Comparison of ENCODE assay signal across 14 cellular contexts in the genomic region with DNA sequence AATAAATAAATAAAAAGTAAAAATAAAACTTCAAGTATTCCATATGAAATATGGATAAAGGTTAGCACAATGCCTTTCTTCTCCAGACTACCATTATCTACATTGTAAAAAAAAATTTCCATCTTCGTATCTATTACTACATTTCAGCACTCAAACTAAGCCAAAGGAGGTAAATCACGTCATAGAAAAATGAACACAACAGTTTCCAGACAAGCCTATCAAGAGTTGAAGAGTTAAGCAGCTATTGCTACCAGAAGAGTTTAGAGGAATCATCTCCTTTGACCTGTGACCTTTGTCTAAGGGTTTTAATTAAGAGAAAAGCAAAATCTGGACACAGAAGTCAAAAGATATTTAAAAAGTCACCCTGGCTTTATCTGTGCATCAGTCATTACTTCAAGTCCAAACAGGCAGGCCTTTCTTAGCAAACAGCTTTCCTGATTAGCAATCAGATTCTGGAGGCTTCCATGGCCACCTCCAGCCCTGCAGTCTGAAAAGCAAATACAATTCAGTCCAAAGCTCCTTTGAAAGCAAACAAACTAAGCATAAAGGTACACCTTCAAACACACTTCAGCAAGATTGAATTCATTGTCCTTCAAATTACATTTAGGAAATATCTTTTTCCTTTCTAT.
DNase-seq lines count a peak whose midpoint lies in the region; FAIRE-seq and TF ChIP-seq lines count a peak whose summit lies in the region.
"Had no signal": no experiment of that assay in that cellular context is flagged by ENCODE, and none has a peak within 500 bp of the region (broad histone marks: within the 10 kb centered on the region; RNA-seq: fewer than 3 reads in every experiment).

No MANE protein-coding gene starts in this region.

- no peak for FAIRE-seq in small intestine (lab: Jason Lieb, UNC)

- in situ Hi-C loops in GM23248 (cut with MboI) (no loop called here), G401 (cut with HindIII; ENCODE audit: low sequenced_read_pairs) (no loop called here)

- H3F3A ChIP-seq in GM23248 (ENCODE audit: insufficient read depth) = peaks cover 7% of the 10 kb centered on the region; the same call in 1 of the 2 replicates

- WGBS in GM23248 (ENCODE audit: low coverage in 1 of 2, low lambda C conversion rate in 2 of 2, missing lambda C conversion rate in 2 of 2), 2 experiments = 99 to 100% methylated on average over 2 of the region's 2 CpGs
- WGBS in small intestine, 3 donors = 17 to 61% (median 31%) methylated on average over 2 of the region's 2 CpGs

- H4K20me1 ChIP-seq in GM23248 (ENCODE audit: insufficient read depth) = no peaks in the 10 kb centered on the region

- TF ChIP-seq CTCF in epithelial cell of esophagus (IDR thresholded peaks at IDR 0.05; ENCODE audit: insufficient read depth, low read depth, low read length, missing control alignments) = no peak

- H3K9me3 ChIP-seq in GM23248 (ENCODE audit: low read depth) (no peaks in the 10 kb centered on the region), small intestine (ENCODE audit: control insufficient read depth, low read depth) (no peaks in the 10 kb centered on the region)
- H3K9me3 ChIP-seq: HAP-1 had no signal

- no peak overlapping the region for H2AFZ ChIP-seq in GM23248

- H3K27me3 ChIP-seq in GM23248 (replicated peaks; ENCODE audit: insufficient read depth) = no peaks in the 10 kb centered on the region
- no peaks in the 10 kb centered on the region for H3K27me3 ChIP-seq in small intestine (ENCODE audit: control insufficient read depth in 2 of 2, insufficient read depth in 2 of 2, low read length in 2 of 2)

- H3K79me2 ChIP-seq in GM23248 (ENCODE audit: insufficient read depth) = peaks cover 96% of the 10 kb centered on the region

- H3K4me3 ChIP-seq in GM23248 (no peak overlapping the region), epithelial cell of esophagus (ENCODE audit: low read length) (no peak overlapping the region), small intestine (ENCODE audit: low read depth in 1 of 2, low read length in 2 of 2) (no peak overlapping the region)
- H3K4me3 ChIP-seq: HAP-1 had no signal

- no peaks in the 10 kb centered on the region for H3K9me2 ChIP-seq in GM23248 (ENCODE audit: insufficient read depth)

- H3K27ac ChIP-seq in GM23248 = no peak overlapping the region
- no peak overlapping the region for H3K27ac ChIP-seq in small intestine (ENCODE audit: low read depth in 1 of 2, low read length in 1 of 2)
- H3K27ac ChIP-seq: C4-2B had no signal

- peak overlapping the region; percentile 3 for H3K4me2 ChIP-seq in GM23248 (ENCODE audit: unreplicated experiment)

- no peak for DNase-seq in GM23248
- DNase-seq in NCI-H69 (lab: John Stamatoyannopoulos, UW) = peak; percentile 62
- peak; percentile 79 for DNase-seq in epithelial cell of esophagus (ENCODE audit: low read depth)
- peak; percentile 68 for DNase-seq in small intestine
- DNase-seq in HCEC 1CT = no peak
- DNase-seq in G401 (ENCODE audit: low spot score) = no peak
- no peak for DNase-seq in middle frontal gyrus (ENCODE audit: extremely low spot score, low spot score)
- DNase-seq: activated CD4-positive, alpha-beta T cell treated with anti-CD3 and anti-CD28 coated beads, Interleukin-2, amount 10 ng/mL, durations not matched to agents 24 days and 14 days; activated T-cell treated with anti-CD3 and anti-CD28 coated beads, Interleukin-2, amount 50 U/mL, for 24 hours; immature natural killer cell; NCI-H446 treated with DMSO at 0.1 percent for 48 hours; stimulated activated CD4-positive, alpha-beta T cell treated with anti-CD3 and anti-CD28 coated beads, Interleukin-2, amount 100 ng/mL, for 24 hours had no signal

- H3K4me1 ChIP-seq in GM23248 (ENCODE audit: insufficient read depth) = peaks cover 22% of the 10 kb centered on the region
- H3K4me1 ChIP-seq in small intestine (ENCODE audit: control insufficient read depth in 2 of 2, insufficient read depth in 1 of 2, low read depth in 1 of 2, low read length in 1 of 2) = peaks cover 0 to 5% of the 10 kb centered on the region in 2 donors

- H3K9ac ChIP-seq in GM23248 = no peak overlapping the region

- H3K36me3 ChIP-seq in GM23248 (ENCODE audit: low read depth) = peaks cover 3% of the 10 kb centered on the region; the same call in 1 of the 2 replicates
- H3K36me3 ChIP-seq in small intestine (ENCODE audit: control insufficient read depth in 2 of 2, insufficient read depth in 2 of 2, low read length in 2 of 2) = no peaks in the 10 kb centered on the region
- H3K36me3 ChIP-seq: HAP-1 had no signal

Comparison
In these comparisons a context has a peak if more than half of its experiments do, and no peak if none do; other contexts are left out.
1. DNase-seq: peak in NCI-H69 (single experiment), epithelial cell of esophagus (single experiment) and small intestine (single experiment); none in GM23248 (single experiment), HCEC 1CT (single experiment), G401 (single experiment) and middle frontal gyrus (single experiment).